Comparison of ENCODE assay signal across 15 cellular contexts in the genomic region with DNA sequence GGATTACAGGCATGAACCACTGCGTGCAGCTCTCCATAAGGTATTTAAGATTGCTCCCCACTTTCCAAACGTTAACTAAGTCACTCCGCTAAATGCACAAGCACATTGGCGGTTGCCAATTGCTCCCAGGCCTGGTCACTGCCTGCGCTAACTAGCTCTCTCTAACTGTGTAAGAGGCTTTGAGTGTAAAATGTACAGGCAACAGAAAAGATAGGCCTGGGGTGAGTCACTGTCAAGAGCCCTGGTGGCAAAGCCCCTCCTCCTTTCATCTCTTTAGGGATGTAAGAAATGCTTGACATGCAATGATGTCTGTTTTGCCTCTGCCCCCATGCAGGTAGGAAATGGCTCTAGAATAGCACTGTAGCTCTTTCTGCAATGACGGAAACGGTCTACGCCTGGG.
DNase-seq lines count a peak whose midpoint lies in the region; ATAC-seq and TF ChIP-seq lines count a peak whose summit lies in the region.
"Had no signal": no experiment of that assay in that cellular context is flagged by ENCODE, and none has a peak within 500 bp of the region (broad histone marks: within the 10 kb centered on the region; RNA-seq: fewer than 3 reads in every experiment).

No MANE protein-coding gene starts in this region.

- no peaks in the 10 kb centered on the region for H3K9me3 Mint-ChIP-seq in activated CD4-positive, alpha-beta T cell treated with anti-CD3 and anti-CD28 coated beads for 36 hours (ENCODE audit: low read depth)
- peaks cover 4% of the 10 kb centered on the region for H3K9me3 Mint-ChIP-seq in activated CD4-positive, alpha-beta T cell treated with anti-CD3 and anti-CD28 coated beads, Interleukin-2, amount 10 ng/mL, durations not matched to agents 7 days and 5 days
- peaks cover 15% of the 10 kb centered on the region for H3K9me3 Mint-ChIP-seq in dendritic cell treated with granulocyte-macrophage colony-stimulating factor and Interleukin-4, amounts not matched to agents 40 ng/mL and 50 ng/mL, for 4 days
- H3K9me3 Mint-ChIP-seq in natural killer cell treated with Interleukin-12 subunit alpha and Interleukin-12 subunit beta and Interleukin-15 and Interleukin-18, amount 100 ng/mL, for 72 hours, result no peaks in the 10 kb centered on the region

- no peaks in the 10 kb centered on the region for H3K36me3 ChIP-seq in NT2/D1 (ENCODE audit: insufficient read depth, insufficient read length, low read length)
- no peaks in the 10 kb centered on the region for H3K36me3 ChIP-seq in Peyer's patch
- H3K36me3 ChIP-seq: SJSA1 had no signal

- peak; percentile 50 for ATAC-seq in activated CD4-positive, alpha-beta T cell treated with anti-CD3 and anti-CD28 coated beads for 36 hours
- peak; percentile 55 to 56 for ATAC-seq in natural killer cell treated with Interleukin-12 subunit alpha and Interleukin-12 subunit beta and Interleukin-15 and Interleukin-18, amount 100 ng/mL, for 72 hours
- ATAC-seq: A549, left colon had no signal

- no peaks in the 10 kb centered on the region for H3K27me3 Mint-ChIP-seq in activated CD4-positive, alpha-beta T cell treated with anti-CD3 and anti-CD28 coated beads for 36 hours
- H3K27me3 Mint-ChIP-seq in activated CD4-positive, alpha-beta T cell treated with anti-CD3 and anti-CD28 coated beads, Interleukin-2, amount 10 ng/mL, durations not matched to agents 7 days and 5 days, result no peaks in the 10 kb centered on the region
- no peaks in the 10 kb centered on the region for H3K27me3 Mint-ChIP-seq in dendritic cell treated with granulocyte-macrophage colony-stimulating factor and Interleukin-4, amounts not matched to agents 40 ng/mL and 50 ng/mL, for 4 days
- no peaks in the 10 kb centered on the region for H3K27me3 Mint-ChIP-seq in natural killer cell treated with Interleukin-12 subunit alpha and Interleukin-12 subunit beta and Interleukin-15 and Interleukin-18, amount 100 ng/mL, for 72 hours

- no peak overlapping the region for H3K9ac ChIP-seq in NT2/D1 (ENCODE audit: insufficient read length, low read depth)

- H3K27ac Mint-ChIP-seq in activated CD4-positive, alpha-beta T cell treated with anti-CD3 and anti-CD28 coated beads for 36 hours, result no peak overlapping the region
- H3K27ac Mint-ChIP-seq in activated CD4-positive, alpha-beta T cell treated with anti-CD3 and anti-CD28 coated beads, Interleukin-2, amount 10 ng/mL, durations not matched to agents 7 days and 5 days, result no peak overlapping the region
- H3K27ac Mint-ChIP-seq in dendritic cell treated with granulocyte-macrophage colony-stimulating factor and Interleukin-4, amounts not matched to agents 40 ng/mL and 50 ng/mL, for 4 days, result peak overlapping the region; percentile 47
- no peak overlapping the region for H3K27ac Mint-ChIP-seq in natural killer cell treated with Interleukin-12 subunit alpha and Interleukin-12 subunit beta and Interleukin-15 and Interleukin-18, amount 100 ng/mL, for 72 hours

- POLR2A ChIA-PET in activated CD4-positive, alpha-beta T cell treated with anti-CD3 and anti-CD28 coated beads for 36 hours (lab: Charles Lee), result no interaction called here
- POLR2A ChIA-PET in activated CD4-positive, alpha-beta T cell treated with anti-CD3 and anti-CD28 coated beads, Interleukin-2, amount 10 ng/mL, durations not matched to agents 7 days and 5 days (lab: Charles Lee), result no interaction called here
- POLR2A ChIA-PET in RWPE1 (lab: Yijun Ruan, JAX; ENCODE audit: low non-redundant PET), result no interaction called here

- TF ChIP-seq CTCF in RWPE1 (conservative IDR thresholded peaks at IDR 0.05; ENCODE audit: low read depth) (no peak), Peyer's patch (IDR thresholded peaks at IDR 0.05) (no peak)

- H3K4me3 ChIP-seq in NT2/D1 (ENCODE audit: insufficient read length, low read depth) (no peak overlapping the region), Peyer's patch (no peak overlapping the region)
- H3K4me3 ChIP-seq: A549, SJSA1 had no signal

- intact Hi-C loops in activated CD4-positive, alpha-beta T cell treated with anti-CD3 and anti-CD28 coated beads for 36 hours (cut with DNase I, micrococcal nuclease), result no loop called here
- intact Hi-C loops in dendritic cell treated with granulocyte-macrophage colony-stimulating factor and Interleukin-4, amounts not matched to agents 40 ng/mL and 50 ng/mL, for 4 days (cut with micrococcal nuclease), result no loop called here

- H3K9me3 ChIP-seq in NT2/D1 (ENCODE audit: insufficient read depth, low read length), result no peaks in the 10 kb centered on the region
- no peaks in the 10 kb centered on the region for H3K9me3 ChIP-seq in Peyer's patch
- H3K9me3 ChIP-seq: A549, SJSA1 had no signal

- H3K36me3 Mint-ChIP-seq in activated CD4-positive, alpha-beta T cell treated with anti-CD3 and anti-CD28 coated beads for 36 hours (ENCODE audit: low read depth), result no peaks in the 10 kb centered on the region
- peaks cover 10% of the 10 kb centered on the region for H3K36me3 Mint-ChIP-seq in activated CD4-positive, alpha-beta T cell treated with anti-CD3 and anti-CD28 coated beads, Interleukin-2, amount 10 ng/mL, durations not matched to agents 7 days and 5 days (ENCODE audit: low read depth)
- H3K36me3 Mint-ChIP-seq in dendritic cell treated with granulocyte-macrophage colony-stimulating factor and Interleukin-4, amounts not matched to agents 40 ng/mL and 50 ng/mL, for 4 days (ENCODE audit: low read depth), result no peaks in the 10 kb centered on the region
- no peaks in the 10 kb centered on the region for H3K36me3 Mint-ChIP-seq in natural killer cell treated with Interleukin-12 subunit alpha and Interleukin-12 subunit beta and Interleukin-15 and Interleukin-18, amount 100 ng/mL, for 72 hours

- DNase-seq in activated CD4-positive, alpha-beta T cell treated with anti-CD3 and anti-CD28 coated beads for 36 hours, result no peak
- DNase-seq in activated CD4-positive, alpha-beta T cell treated with anti-CD3 and anti-CD28 coated beads, Interleukin-2, amount 10 ng/mL, durations not matched to agents 7 days and 5 days, result no peak
- DNase-seq in NT2/D1 (ENCODE audit: low read depth, low spot score) (peak; percentile 16), NCI-H82 treated with DMSO at 0.1 percent for 48 hours (lab: John Stamatoyannopoulos, UW; ENCODE audit: unreplicated experiment) (no peak), RWPE1 (ENCODE audit: low spot score) (no peak), Peyer's patch (no peak)
- no peak for DNase-seq in natural killer cell treated with Interleukin-12 subunit alpha and Interleukin-12 subunit beta and Interleukin-15 and Interleukin-18, amount 100 ng/mL, for 72 hours (ENCODE audit: low spot score)
- DNase-seq: central memory CD4-positive, alpha-beta T cell; left colon; NCI-H345; occipital lobe; stimulated activated CD4-positive, alpha-beta T cell treated with anti-CD3 and anti-CD28 coated beads, Interleukin-15, amount 100 ng/mL, for 24 hours had no signal

- CTCF ChIA-PET in activated CD4-positive, alpha-beta T cell treated with anti-CD3 and anti-CD28 coated beads for 36 hours (lab: Charles Lee), result interaction anchor here (1.2 kb wide), 1 partner anchor 258 kb away, joined by 4 read pairs; no protein-coding TSS in a partner anchor
- CTCF ChIA-PET in activated CD4-positive, alpha-beta T cell treated with anti-CD3 and anti-CD28 coated beads, Interleukin-2, amount 10 ng/mL, durations not matched to agents 7 days and 5 days (lab: Charles Lee), result interaction anchor here (0.7 to 1.8 kb wide), 5 partner anchors 10 to 81 kb away, joined by 3 to 5 read pairs (median 4); no protein-coding TSS in a partner anchor
- CTCF ChIA-PET in RWPE1 (lab: Yijun Ruan, JAX), result no interaction called here

- H3K4me1 ChIP-seq in NT2/D1 (ENCODE audit: insufficient read depth, insufficient read length) (no peaks in the 10 kb centered on the region), Peyer's patch (no peaks in the 10 kb centered on the region)
- H3K4me1 ChIP-seq: A549, SJSA1 had no signal

- peaks cover 43% of the 10 kb centered on the region for H3K4me1 Mint-ChIP-seq in activated CD4-positive, alpha-beta T cell treated with anti-CD3 and anti-CD28 coated beads for 36 hours
- peaks cover 38% of the 10 kb centered on the region for H3K4me1 Mint-ChIP-seq in activated CD4-positive, alpha-beta T cell treated with anti-CD3 and anti-CD28 coated beads, Interleukin-2, amount 10 ng/mL, durations not matched to agents 7 days and 5 days
- peaks cover 13% of the 10 kb centered on the region for H3K4me1 Mint-ChIP-seq in dendritic cell treated with granulocyte-macrophage colony-stimulating factor and Interleukin-4, amounts not matched to agents 40 ng/mL and 50 ng/mL, for 4 days (ENCODE audit: low read depth)
- H3K4me1 Mint-ChIP-seq in natural killer cell treated with Interleukin-12 subunit alpha and Interleukin-12 subunit beta and Interleukin-15 and Interleukin-18, amount 100 ng/mL, for 72 hours (ENCODE audit: low read depth in 2 of 2), result peaks cover 4 to 14% of the 10 kb centered on the region in 2 donors

- no peaks in the 10 kb centered on the region for H3K27me3 ChIP-seq in NT2/D1 (ENCODE audit: insufficient read depth, insufficient read length)
- no peaks in the 10 kb centered on the region for H3K27me3 ChIP-seq in Peyer's patch
- H3K27me3 ChIP-seq: SJSA1 had no signal

- no peak overlapping the region for H3K4me3 Mint-ChIP-seq in activated CD4-positive, alpha-beta T cell treated with anti-CD3 and anti-CD28 coated beads for 36 hours
- no peak overlapping the region for H3K4me3 Mint-ChIP-seq in activated CD4-positive, alpha-beta T cell treated with anti-CD3 and anti-CD28 coated beads, Interleukin-2, amount 10 ng/mL, durations not matched to agents 7 days and 5 days
- H3K4me3 Mint-ChIP-seq in dendritic cell treated with granulocyte-macrophage colony-stimulating factor and Interleukin-4, amounts not matched to agents 40 ng/mL and 50 ng/mL, for 4 days, result no peak overlapping the region
- no peak overlapping the region for H3K4me3 Mint-ChIP-seq in natural killer cell treated with Interleukin-12 subunit alpha and Interleukin-12 subunit beta and Interleukin-15 and Interleukin-18, amount 100 ng/mL, for 72 hours

- no peak for TF ChIP-seq POLR2A in Peyer's patch (IDR thresholded peaks at IDR 0.05)

- H3K27ac ChIP-seq in RWPE1, result no peak overlapping the region
- no peak overlapping the region for H3K27ac ChIP-seq in Peyer's patch
- H3K27ac ChIP-seq: A549, SJSA1 had no signal
